In the genomic region with DNA sequence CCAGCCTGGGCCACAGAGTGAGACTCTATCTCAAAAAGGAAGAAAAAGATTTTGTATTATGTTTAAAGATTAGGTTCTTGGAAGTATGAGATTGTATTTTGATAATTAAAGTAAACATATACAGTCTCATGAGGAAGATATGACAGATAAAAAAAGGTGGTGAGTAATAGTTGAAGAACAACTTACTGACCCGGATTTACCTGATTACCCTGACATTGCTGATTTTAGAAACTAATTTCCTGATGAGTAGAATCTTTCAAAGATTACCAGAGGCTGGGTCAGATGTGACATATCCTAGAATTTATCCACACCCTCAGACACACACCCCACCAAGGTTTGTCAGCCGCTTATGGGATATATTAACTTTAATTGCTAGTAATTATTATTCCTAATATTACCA, we compare ENCODE assay signal across 31 cellular contexts.
"Had no signal": no experiment of that assay in that cellular context is flagged by ENCODE, and none has a peak within 500 bp of the region (broad histone marks: within the 10 kb centered on the region; RNA-seq: fewer than 3 reads in every experiment).

No MANE protein-coding gene starts in this region.

- H3K27ac ChIP-seq: body of pancreas, cardiac muscle cell, colonic mucosa, gastroesophageal sphincter, heart right ventricle had no signal

- ATAC-seq: activated CD4-positive, CD25-positive, alpha-beta regulatory T cell treated with anti-CD3 and anti-CD28 coated beads, Interleukin-2, amount 50 U/mL, for 24 hours; activated CD8-positive, alpha-beta T cell treated with anti-CD3 and anti-CD28 coated beads for 36 hours; activated T-cell treated with anti-CD3 and anti-CD28 coated beads, Interleukin-2, amount 50 U/mL, for 4 hours; activated T-helper 17 cell treated with anti-CD3 and anti-CD28 coated beads, Interleukin-2, amount 50 U/mL, for 72 hours; body of pancreas; gastroesophageal sphincter; heart right ventricle; T-helper 17 cell had no signal

- H3K36me3 ChIP-seq: cardiac muscle cell, colonic mucosa, esophagus squamous epithelium, gastroesophageal sphincter, heart right ventricle had no signal

- DNase-seq: activated B cell treated with CpG ODN at 0.5 μM for 24 hours; activated CD4-positive, alpha-beta T cell treated with anti-CD3 and anti-CD28 coated beads for 48 hours; activated CD4-positive, alpha-beta T cell treated with anti-CD3 and anti-CD28 coated beads, Interleukin-2, amount 50 U/mL, for 1 hour; activated CD4-positive, alpha-beta T cell treated with anti-CD3 and anti-CD28 coated beads, Interleukin-2, amount 50 U/mL, for 48 hours; activated CD8-positive, alpha-beta memory T cell treated with anti-CD3 and anti-CD28 coated beads for 24 hours; activated CD8-positive, alpha-beta T cell treated with anti-CD3 and anti-CD28 coated beads for 36 hours; activated effector memory CD4-positive, alpha-beta T cell treated with Interleukin-2 at 50 U/mL for 16 hours; activated gamma-delta T cell treated with Interleukin-2 at 50 U/mL for 16 hours; activated naive CD4-positive, alpha-beta T cell treated with anti-CD3 and anti-CD28 coated beads, Interleukin-2, amount 50 U/mL, for 16 hours; activated naive CD4-positive, alpha-beta T cell treated with Interleukin-2 at 50 U/mL for 16 hours; activated T-cell treated with anti-CD3 and anti-CD28 coated beads, Interleukin-2, amount 50 U/mL, for 4 hours; amniotic stem cell; anterior cingulate cortex; body of pancreas; central memory CD4-positive, alpha-beta T cell; cerebellar nuclear complex; colonic mucosa; effector memory CD4-positive, alpha-beta T cell; endodermal cell; erythroblast; esophagus squamous epithelium; foreskin melanocyte; heart right ventricle; SW 1271; T-helper 1 cell; T-helper 17 cell; T1000 had no signal

- H3K4me1 ChIP-seq: body of pancreas, colonic mucosa, esophagus squamous epithelium, gastroesophageal sphincter, heart right ventricle had no signal

- H3K9me3 ChIP-seq: body of pancreas, colonic mucosa, esophagus squamous epithelium, gastroesophageal sphincter, heart right ventricle had no signal

- H3K4me3 ChIP-seq: body of pancreas, cardiac muscle cell, colonic mucosa, esophagus squamous epithelium, gastroesophageal sphincter, heart right ventricle had no signal

- H3K27me3 ChIP-seq: body of pancreas, cardiac muscle cell, colonic mucosa, esophagus squamous epithelium, gastroesophageal sphincter, heart right ventricle had no signal
